ENCODE assay signal across 1 cellular context in genomic region chr3:150323770-150324169, GRCh38.
TF ChIP-seq lines count a peak whose summit lies in the region.

No MANE protein-coding gene starts in this region.

TF ChIP-seq in GM23338, 12 proteins besides CTCF, POLR2A, EP300 and RAD21 (continued from another document):
- no peak for TF ChIP-seq REST (IDR thresholded peaks at IDR 0.05; ENCODE audit: unreplicated experiment)
- TF ChIP-seq CREB1 (CRISPR knock-in tag; IDR thresholded peaks at IDR 0.05; ENCODE audit: low read depth): no peak
- no peak for TF ChIP-seq JUNB (IDR thresholded peaks at IDR 0.05; ENCODE audit: unreplicated experiment)
- TF ChIP-seq EZH2 (IDR thresholded peaks at IDR 0.05; ENCODE audit: low read depth, unreplicated experiment): no peak
- TF ChIP-seq EZH2phosphoT487 (IDR thresholded peaks at IDR 0.05; ENCODE audit: unreplicated experiment): no peak
- TF ChIP-seq STAT1 (IDR thresholded peaks at IDR 0.05; ENCODE audit: unreplicated experiment): no peak
- no peak for TF ChIP-seq ETS1 (IDR thresholded peaks at IDR 0.05)
